ENCODE assay signal across 9 cellular contexts in genomic region chr2:10375570-10376266, GRCh38.
DNase-seq lines count a peak whose midpoint lies in the region; ATAC-seq and TF ChIP-seq lines count a peak whose summit lies in the region.
"Had no signal": no experiment of that assay in that cellular context is flagged by ENCODE, and none has a peak within 500 bp of the region (broad histone marks: within the 10 kb centered on the region; RNA-seq: fewer than 3 reads in every experiment).

No MANE protein-coding gene starts in this region.

- H3K9me3 ChIP-seq in body of pancreas, result no peaks in the 10 kb centered on the region

- no peak for TF ChIP-seq CTCF in body of pancreas (IDR thresholded peaks at IDR 0.05)

- H3K4me1 ChIP-seq in body of pancreas, result peaks cover 55% of the 10 kb centered on the region

- H3K4me3 ChIP-seq in body of pancreas, result no peak overlapping the region

- no peaks in the 10 kb centered on the region for H3K27me3 ChIP-seq in body of pancreas

- no peak overlapping the region for H3K27ac ChIP-seq in body of pancreas
- H3K27ac ChIP-seq: C4-2B had no signal

- H3K4me3 Mint-ChIP-seq in activated T-helper 17 cell treated with anti-CD3 and anti-CD28 coated beads, Interleukin-2, amount 50 U/mL, for 72 hours, result peak overlapping the region; percentile 12
- H3K4me3 Mint-ChIP-seq in stimulated activated naive B cell treated with anti-CD40 and anti-IgM and Interleukin-4, amounts not matched to agents 10 μg/mL and 1 μg/mL and 100 μg/mL, for 72 hours, result peak overlapping the region; percentile 1 to 68

- H3K36me3 Mint-ChIP-seq in activated T-helper 17 cell treated with anti-CD3 and anti-CD28 coated beads, Interleukin-2, amount 50 U/mL, for 72 hours (ENCODE audit: low read depth), result peaks cover 23% of the 10 kb centered on the region
- peaks cover 0 to 3% of the 10 kb centered on the region in 2 donors for H3K36me3 Mint-ChIP-seq in stimulated activated naive B cell treated with anti-CD40 and anti-IgM and Interleukin-4, amounts not matched to agents 10 μg/mL and 1 μg/mL and 100 μg/mL, for 72 hours

- 65 to 76% methylated on average over 9 of the region's 9 CpGs for WGBS in body of pancreas, 2 donors

- ATAC-seq in activated T-helper 17 cell treated with anti-CD3 and anti-CD28 coated beads, Interleukin-2, amount 50 U/mL, for 72 hours (replicated peaks), result peak; percentile 44
- ATAC-seq in stimulated activated naive B cell treated with anti-CD40 and anti-IgM and Interleukin-4, amounts not matched to agents 10 μg/mL and 1 μg/mL and 100 μg/mL, for 72 hours (replicated peaks), result peak; percentile 69 to 76
- no peak for ATAC-seq in body of pancreas

- no peaks in the 10 kb centered on the region for H3K27me3 Mint-ChIP-seq in activated T-helper 17 cell treated with anti-CD3 and anti-CD28 coated beads, Interleukin-2, amount 50 U/mL, for 72 hours
- H3K27me3 Mint-ChIP-seq in stimulated activated naive B cell treated with anti-CD40 and anti-IgM and Interleukin-4, amounts not matched to agents 10 μg/mL and 1 μg/mL and 100 μg/mL, for 72 hours, result no peaks in the 10 kb centered on the region

- no peaks in the 10 kb centered on the region for H3K36me3 ChIP-seq in body of pancreas (replicated peaks in 1 of 2; ENCODE audit: insufficient read depth in 1 of 2, low read depth in 2 of 2)

- peak; percentile 12 for DNase-seq in activated T-cell treated with anti-CD3 and anti-CD28 coated beads for 24 hours (ENCODE audit: low read depth)
- no peak for DNase-seq in activated T-cell treated with anti-CD3 and anti-CD28 coated beads, Interleukin-2, amount 50 U/mL, for 1 hour
- peak; percentile 93 for DNase-seq in NCI-H1105 treated with DMSO at 0.1 percent for 48 hours (lab: John Stamatoyannopoulos, UW)
- DNase-seq in stimulated activated naive B cell treated with anti-CD40 and anti-IgM and Interleukin-4, amounts not matched to agents 10 μg/mL and 1 μg/mL and 100 μg/mL, for 72 hours, result peak; percentile 35
- DNase-seq in body of pancreas, result no peak
- no peak for DNase-seq in inferior parietal cortex (ENCODE audit: extremely low spot score)
- no peak for DNase-seq in pons (ENCODE audit: low spot score)

- H3K27ac Mint-ChIP-seq in activated T-helper 17 cell treated with anti-CD3 and anti-CD28 coated beads, Interleukin-2, amount 50 U/mL, for 72 hours, result peak overlapping the region; percentile 83
- peak overlapping the region; percentile 48 for H3K27ac Mint-ChIP-seq in stimulated activated naive B cell treated with anti-CD40 and anti-IgM and Interleukin-4, amounts not matched to agents 10 μg/mL and 1 μg/mL and 100 μg/mL, for 72 hours

- H3K9me3 Mint-ChIP-seq in activated T-helper 17 cell treated with anti-CD3 and anti-CD28 coated beads, Interleukin-2, amount 50 U/mL, for 72 hours, result no peaks in the 10 kb centered on the region
- no peaks in the 10 kb centered on the region for H3K9me3 Mint-ChIP-seq in stimulated activated naive B cell treated with anti-CD40 and anti-IgM and Interleukin-4, amounts not matched to agents 10 μg/mL and 1 μg/mL and 100 μg/mL, for 72 hours

- intact Hi-C loops in body of pancreas (cut with DNase I), result no loop called here

- TF ChIP-seq POLR2A in body of pancreas (IDR thresholded peaks at IDR 0.05), result no peak

- H3K4me1 Mint-ChIP-seq in activated T-helper 17 cell treated with anti-CD3 and anti-CD28 coated beads, Interleukin-2, amount 50 U/mL, for 72 hours, result peaks cover 56% of the 10 kb centered on the region
- H3K4me1 Mint-ChIP-seq in stimulated activated naive B cell treated with anti-CD40 and anti-IgM and Interleukin-4, amounts not matched to agents 10 μg/mL and 1 μg/mL and 100 μg/mL, for 72 hours, result peaks cover 62 to 90% of the 10 kb centered on the region in 2 donors

Comparison
In these comparisons a context has a peak if more than half of its experiments do, and no peak if none do; other contexts are left out.
1. DNase-seq: peak in activated T-cell treated with anti-CD3 and anti-CD28 coated beads for 24 hours (single experiment), NCI-H1105 treated with DMSO at 0.1 percent for 48 hours (single experiment) and stimulated activated naive B cell treated with anti-CD40 and anti-IgM and Interleukin-4, amounts not matched to agents 10 μg/mL and 1 μg/mL and 100 μg/mL, for 72 hours (single experiment); none in activated T-cell treated with anti-CD3 and anti-CD28 coated beads, Interleukin-2, amount 50 U/mL, for 1 hour (single experiment), body of pancreas (0 of 4), inferior parietal cortex (single experiment) and pons (single experiment).